10 cellular contexts compared by ENCODE assay signal in genomic region chr17:2064511-2064910, GRCh38. TPM values are rescaled to one million over a fixed set of nuclear protein-coding genes. Genes with fewer than 3 reads are reported as not detected.
DNase-seq lines count a peak whose midpoint lies in the region; ATAC-seq and TF ChIP-seq lines count a peak whose summit lies in the region.
"Had no signal": no experiment of that assay in that cellular context is flagged by ENCODE, and none has a peak within 500 bp of the region (broad histone marks: within the 10 kb centered on the region; RNA-seq: fewer than 3 reads in every experiment).

No MANE protein-coding gene starts in this region.

- H3K4me3 ChIP-seq in brain microvascular endothelial cell (ENCODE audit: low read depth, low read length) (no peak overlapping the region), lung (no peak overlapping the region), subcutaneous abdominal adipose tissue (ENCODE audit: low read depth in 1 of 5, low read length in 5 of 5) (peak overlapping the region in 1 of 5 donors; percentile 17)

- H3K27me3 ChIP-seq in brain microvascular endothelial cell (replicated peaks) (no peaks in the 10 kb centered on the region), lung (ENCODE audit: control insufficient read depth, insufficient read depth) (no peaks in the 10 kb centered on the region), subcutaneous abdominal adipose tissue (ENCODE audit: control insufficient read depth in 5 of 5, insufficient read depth in 4 of 5, low read length in 5 of 5) (peaks cover 0 to 14% (median 0%) of the 10 kb centered on the region in 5 donors)

- H3K9ac ChIP-seq in subcutaneous abdominal adipose tissue (ENCODE audit: low read length in 5 of 5): peak overlapping the region in 1 of 5 donors; percentile 16

- H3K27me3 Mint-ChIP-seq in T-helper 2 cell treated with Interferon-gamma antibody and Interleukin-4, amounts not matched to agents 5 μg/mL and 100 μg/mL, for 36 hours (ENCODE audit: low read depth): no peaks in the 10 kb centered on the region

- H3K36me3 Mint-ChIP-seq in T-helper 2 cell treated with Interferon-gamma antibody and Interleukin-4, amounts not matched to agents 5 μg/mL and 100 μg/mL, for 36 hours (ENCODE audit: low read depth): peaks cover 59% of the 10 kb centered on the region

- peaks cover 0 to 2% of the 10 kb centered on the region in 2 donors for H3K9me3 ChIP-seq in lung (ENCODE audit: control insufficient read depth in 2 of 2, insufficient read depth in 1 of 2, low read length in 1 of 2)
- no peaks in the 10 kb centered on the region for H3K9me3 ChIP-seq in subcutaneous abdominal adipose tissue (ENCODE audit: control insufficient read depth in 5 of 5, low read length in 5 of 5)

- ATAC-seq in lung (ENCODE audit: insufficient read depth, low FRiP score) (no peak), HG03097 (IDR thresholded peaks at IDR 0.05; ENCODE audit: low FRiP score, unreplicated experiment) (no peak)

- in situ Hi-C loops in brain microvascular endothelial cell (cut with HindIII; ENCODE audit: low pct_ligation_motif_present, low sequenced_read_pairs): no loop called here

- DNase-seq in T-helper 2 cell treated with Interferon-gamma antibody and Interleukin-4, amounts not matched to agents 5 μg/mL and 100 μg/mL, for 36 hours (ENCODE audit: low spot score): no peak
- DNase-seq in T-helper 2 cell: no peak
- peak; percentile 52 for DNase-seq in brain microvascular endothelial cell
- no peak for DNase-seq in lung (ENCODE audit: low spot score)
- no peak for DNase-seq in stimulated activated CD4-positive, alpha-beta T cell treated with anti-CD3 and anti-CD28 coated beads, Interleukin-4, amount 100 ng/mL, for 1 hour
- no peak for DNase-seq in NCI-H1436 (lab: John Stamatoyannopoulos, UW)
- DNase-seq: NCI-H187 treated with DMSO at 0.1 percent for 48 hours, SHP77 treated with DMSO at 0.1 percent for 48 hours had no signal

- H3K27ac ChIP-seq in brain microvascular endothelial cell (peak overlapping the region; percentile 89), lung (ENCODE audit: low read depth in 1 of 2, low read length in 1 of 2) (peak overlapping the region; percentile 24 to 59), subcutaneous abdominal adipose tissue (ENCODE audit: low read depth, low read length) (peak overlapping the region; percentile 67)

- no peaks in the 10 kb centered on the region for H3K9me3 Mint-ChIP-seq in T-helper 2 cell treated with Interferon-gamma antibody and Interleukin-4, amounts not matched to agents 5 μg/mL and 100 μg/mL, for 36 hours

- TF ChIP-seq CTCF in brain microvascular endothelial cell (IDR thresholded peaks at IDR 0.05; ENCODE audit: low read depth, low read length, missing control alignments) (no peak), lung (IDR thresholded peaks at IDR 0.05; ENCODE audit: control extremely low read depth, extremely low read depth) (no peak)

- H3K4me3 Mint-ChIP-seq in T-helper 2 cell treated with Interferon-gamma antibody and Interleukin-4, amounts not matched to agents 5 μg/mL and 100 μg/mL, for 36 hours: no peak overlapping the region

- 77 to 79% methylated on average over 6 of the region's 6 CpGs for WGBS in lung, 2 donors

- H3K4me1 ChIP-seq in lung (ENCODE audit: control insufficient read depth in 2 of 2, insufficient read depth in 2 of 2, low read length in 2 of 2): peaks cover 0 to 36% of the 10 kb centered on the region in 2 donors
- H3K4me1 ChIP-seq in subcutaneous abdominal adipose tissue (ENCODE audit: control insufficient read depth in 5 of 5, insufficient read depth in 5 of 5, low read length in 5 of 5): peaks cover 28 to 97% (median 84%) of the 10 kb centered on the region in 5 donors

- H3K36me3 ChIP-seq in brain microvascular endothelial cell (replicated peaks) (peaks cover 61% of the 10 kb centered on the region), lung (ENCODE audit: control insufficient read depth in 2 of 2, insufficient read depth in 2 of 2, low read length in 2 of 2) (peaks cover 0 to 26% of the 10 kb centered on the region in 2 donors), subcutaneous abdominal adipose tissue (ENCODE audit: control insufficient read depth in 5 of 5, insufficient read depth in 5 of 5, low read length in 5 of 5) (peaks cover 0 to 74% (median 50%) of the 10 kb centered on the region in 5 donors)

- peak overlapping the region; percentile 84 for H3K27ac Mint-ChIP-seq in T-helper 2 cell treated with Interferon-gamma antibody and Interleukin-4, amounts not matched to agents 5 μg/mL and 100 μg/mL, for 36 hours

- H3K4me1 Mint-ChIP-seq in T-helper 2 cell treated with Interferon-gamma antibody and Interleukin-4, amounts not matched to agents 5 μg/mL and 100 μg/mL, for 36 hours (ENCODE audit: low read depth): peaks cover 71% of the 10 kb centered on the region

RNA-seq across cellular contexts. Expression of gene HIC1, which starts 9.6 kb away (rescaled TPM):
- total RNA-seq in lung: 10 to 100 TPM; 28.9 to 34.8 TPM
- 10 to 100 TPM in 1 of 2 donors, 1 to 10 TPM in 1; 5.5 to 14.4 TPM for polyA plus RNA-seq in lung

RNA-seq across cellular contexts. Expression of gene OVCA2, which starts 22.7 kb away (rescaled TPM):
- 10 to 100 TPM; 11.1 to 31.7 TPM for total RNA-seq in lung
- polyA plus RNA-seq in lung: 10 to 100 TPM; 43.2 to 55.4 TPM

RNA-seq across cellular contexts. Expression of gene DPH1, which starts 34.6 kb away (rescaled TPM):
- 10 to 100 TPM; 32.7 to 37.8 TPM for total RNA-seq in lung
- 10 to 100 TPM; 21.1 to 21.6 TPM for polyA plus RNA-seq in lung

RNA-seq across cellular contexts. Expression of gene RTN4RL1, which starts 39.4 kb away (rescaled TPM):
- 1 to 10 TPM in 1 of 2 donors, under 1 TPM in 1; 0.65 to 7.3 TPM for total RNA-seq in lung
- 1 to 10 TPM; 1.2 to 3.5 TPM for polyA plus RNA-seq in lung
